ENCODE assay signal across 2 cellular contexts in genomic region chr7:14380881-14381280, GRCh38.
TF ChIP-seq lines count a peak whose summit lies in the region.

No MANE protein-coding gene starts in this region.

TF ChIP-seq in IMR-90, 13 proteins besides CTCF, POLR2A, EP300 and RAD21:
- no peak for TF ChIP-seq SMC3 (IDR thresholded peaks at IDR 0.05; ENCODE audit: low read depth, low read length)
- TF ChIP-seq BHLHE40 (IDR thresholded peaks at IDR 0.05; ENCODE audit: low read depth, low read length), result no peak
- no peak for TF ChIP-seq MAFK (IDR thresholded peaks at IDR 0.05; ENCODE audit: low read depth, low read length)
- TF ChIP-seq NFE2L2 (IDR thresholded peaks at IDR 0.05; ENCODE audit: low read depth, low read length), result no peak

TF ChIP-seq in WTC11, 78 proteins besides CTCF, POLR2A, EP300 and RAD21:
- TF ChIP-seq ZNF138 (CRISPR knock-in tag; conservative IDR thresholded peaks at IDR 0.05) (no peak), ZNF317 (CRISPR knock-in tag; IDR thresholded peaks at IDR 0.05; ENCODE audit: borderline replicate concordance, low read depth) (no peak), ZNF232 (CRISPR knock-in tag; IDR thresholded peaks at IDR 0.05) (no peak), RORB (CRISPR knock-in tag; IDR thresholded peaks at IDR 0.05) (no peak), ZNF219 (CRISPR knock-in tag; IDR thresholded peaks at IDR 0.05; ENCODE audit: borderline replicate concordance) (no peak), TEAD1 (CRISPR knock-in tag; IDR thresholded peaks at IDR 0.05) (no peak), ZNF671 (CRISPR knock-in tag; IDR thresholded peaks at IDR 0.05) (no peak), ZBTB21 (CRISPR knock-in tag; IDR thresholded peaks at IDR 0.05; ENCODE audit: borderline replicate concordance) (no peak), CBFB (CRISPR knock-in tag; IDR thresholded peaks at IDR 0.05; ENCODE audit: low read depth) (no peak), GTF2I (CRISPR knock-in tag; conservative IDR thresholded peaks at IDR 0.05) (no peak), TEAD4 (CRISPR knock-in tag; IDR thresholded peaks at IDR 0.05) (no peak), JAZF1 (CRISPR knock-in tag; IDR thresholded peaks at IDR 0.05) (no peak), GABPB1 (CRISPR knock-in tag; IDR thresholded peaks at IDR 0.05) (no peak), E2F1 (CRISPR knock-in tag; IDR thresholded peaks at IDR 0.05) (no peak), USF2 (CRISPR knock-in tag; IDR thresholded peaks at IDR 0.05) (no peak), NFYB (CRISPR knock-in tag; conservative IDR thresholded peaks at IDR 0.05; ENCODE audit: low read depth) (no peak)
- TF ChIP-seq, protein P1, sequence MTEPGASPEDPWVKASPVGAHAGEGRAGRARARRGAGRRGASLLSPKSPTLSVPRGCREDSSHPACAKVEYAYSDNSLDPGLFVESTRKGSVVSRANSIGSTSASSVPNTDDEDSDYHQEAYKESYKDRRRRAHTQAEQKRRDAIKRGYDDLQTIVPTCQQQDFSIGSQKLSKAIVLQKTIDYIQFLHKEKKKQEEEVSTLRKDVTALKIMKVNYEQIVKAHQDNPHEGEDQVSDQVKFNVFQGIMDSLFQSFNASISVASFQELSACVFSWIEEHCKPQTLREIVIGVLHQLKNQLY (CRISPR knock-in tag; IDR thresholded peaks at IDR 0.05), result no peak
- TF ChIP-seq, protein P2, sequence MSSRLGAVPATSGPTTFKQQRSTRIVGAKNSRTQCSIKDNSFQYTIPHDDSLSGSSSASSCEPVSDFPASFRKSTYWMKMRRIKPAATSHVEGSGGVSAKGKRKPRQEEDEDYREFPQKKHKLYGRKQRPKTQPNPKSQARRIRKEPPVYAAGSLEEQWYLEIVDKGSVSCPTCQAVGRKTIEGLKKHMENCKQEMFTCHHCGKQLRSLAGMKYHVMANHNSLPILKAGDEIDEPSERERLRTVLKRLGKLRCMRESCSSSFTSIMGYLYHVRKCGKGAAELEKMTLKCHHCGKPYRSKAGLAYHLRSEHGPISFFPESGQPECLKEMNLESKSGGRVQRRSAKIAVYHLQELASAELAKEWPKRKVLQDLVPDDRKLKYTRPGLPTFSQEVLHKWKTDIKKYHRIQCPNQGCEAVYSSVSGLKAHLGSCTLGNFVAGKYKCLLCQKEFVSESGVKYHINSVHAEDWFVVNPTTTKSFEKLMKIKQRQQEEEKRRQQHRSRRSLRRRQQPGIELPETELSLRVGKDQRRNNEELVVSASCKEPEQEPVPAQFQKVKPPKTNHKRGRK (CRISPR knock-in tag; IDR thresholded peaks at IDR 0.05; ENCODE audit: borderline replicate concordance), result no peak
- TF ChIP-seq, protein P3, sequence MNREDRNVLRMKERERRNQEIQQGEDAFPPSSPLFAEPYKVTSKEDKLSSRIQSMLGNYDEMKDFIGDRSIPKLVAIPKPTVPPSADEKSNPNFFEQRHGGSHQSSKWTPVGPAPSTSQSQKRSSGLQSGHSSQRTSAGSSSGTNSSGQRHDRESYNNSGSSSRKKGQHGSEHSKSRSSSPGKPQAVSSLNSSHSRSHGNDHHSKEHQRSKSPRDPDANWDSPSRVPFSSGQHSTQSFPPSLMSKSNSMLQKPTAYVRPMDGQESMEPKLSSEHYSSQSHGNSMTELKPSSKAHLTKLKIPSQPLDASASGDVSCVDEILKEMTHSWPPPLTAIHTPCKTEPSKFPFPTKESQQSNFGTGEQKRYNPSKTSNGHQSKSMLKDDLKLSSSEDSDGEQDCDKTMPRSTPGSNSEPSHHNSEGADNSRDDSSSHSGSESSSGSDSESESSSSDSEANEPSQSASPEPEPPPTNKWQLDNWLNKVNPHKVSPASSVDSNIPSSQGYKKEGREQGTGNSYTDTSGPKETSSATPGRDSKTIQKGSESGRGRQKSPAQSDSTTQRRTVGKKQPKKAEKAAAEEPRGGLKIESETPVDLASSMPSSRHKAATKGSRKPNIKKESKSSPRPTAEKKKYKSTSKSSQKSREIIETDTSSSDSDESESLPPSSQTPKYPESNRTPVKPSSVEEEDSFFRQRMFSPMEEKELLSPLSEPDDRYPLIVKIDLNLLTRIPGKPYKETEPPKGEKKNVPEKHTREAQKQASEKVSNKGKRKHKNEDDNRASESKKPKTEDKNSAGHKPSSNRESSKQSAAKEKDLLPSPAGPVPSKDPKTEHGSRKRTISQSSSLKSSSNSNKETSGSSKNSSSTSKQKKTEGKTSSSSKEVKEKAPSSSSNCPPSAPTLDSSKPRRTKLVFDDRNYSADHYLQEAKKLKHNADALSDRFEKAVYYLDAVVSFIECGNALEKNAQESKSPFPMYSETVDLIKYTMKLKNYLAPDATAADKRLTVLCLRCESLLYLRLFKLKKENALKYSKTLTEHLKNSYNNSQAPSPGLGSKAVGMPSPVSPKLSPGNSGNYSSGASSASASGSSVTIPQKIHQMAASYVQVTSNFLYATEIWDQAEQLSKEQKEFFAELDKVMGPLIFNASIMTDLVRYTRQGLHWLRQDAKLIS (CRISPR knock-in tag; IDR thresholded peaks at IDR 0.05; ENCODE audit: borderline replicate concordance), result no peak
